Comparison of ENCODE assay signal across 17 cellular contexts in the genomic region with DNA sequence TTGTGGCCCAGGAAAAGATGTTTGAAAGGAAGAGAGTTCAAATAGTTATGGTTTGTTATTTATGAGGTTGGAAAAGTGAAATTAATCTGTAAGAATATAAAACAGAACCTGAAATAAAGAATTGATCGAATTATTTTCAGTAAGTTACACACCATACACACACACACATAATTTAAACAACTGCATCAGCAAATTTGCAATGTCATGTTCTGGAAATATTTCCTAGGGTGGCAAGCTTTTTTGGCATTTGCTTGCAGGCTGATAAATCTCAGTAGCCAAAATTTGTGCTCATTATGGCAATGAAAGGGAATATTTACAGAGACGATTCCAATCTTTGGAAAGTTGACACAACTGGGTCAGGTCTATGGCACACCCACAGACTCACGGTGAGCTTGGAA.
"Had no signal": no experiment of that assay in that cellular context is flagged by ENCODE, and none has a peak within 500 bp of the region (broad histone marks: within the 10 kb centered on the region; RNA-seq: fewer than 3 reads in every experiment).

No MANE protein-coding gene starts in this region.

- H3K4me3 Mint-ChIP-seq: activated CD4-positive, alpha-beta memory T cell treated with anti-CD3 and anti-CD28 coated beads, Interleukin-2, amount 10 ng/mL, durations not matched to agents 7 days and 5 days; activated naive CD8-positive, alpha-beta T cell treated with anti-CD3 and anti-CD28 coated beads for 36 hours; activated T-helper 1 cell treated with anti-CD3 and anti-CD28 coated beads, Interleukin-12 subunit alpha, Interleukin-12 subunit beta, Interleukin-2, Interleukin-4 antibody, amounts not matched to agents 30 ng/mL and 10 ng/mL and 1 ng/mL, durations not matched to agents 14 hours and 24 hours and 36 hours; central memory CD8-positive, alpha-beta T cell; natural killer cell; type B pancreatic cell had no signal

- H3K27me3 Mint-ChIP-seq: activated CD4-positive, alpha-beta memory T cell treated with anti-CD3 and anti-CD28 coated beads, Interleukin-2, amount 10 ng/mL, durations not matched to agents 7 days and 5 days; activated naive CD8-positive, alpha-beta T cell treated with anti-CD3 and anti-CD28 coated beads for 36 hours; central memory CD8-positive, alpha-beta T cell; type B pancreatic cell had no signal

- H3K27me3 ChIP-seq: breast epithelium, left lung, vagina had no signal

- H3K9me3 Mint-ChIP-seq: activated CD4-positive, alpha-beta memory T cell treated with anti-CD3 and anti-CD28 coated beads, Interleukin-2, amount 10 ng/mL, durations not matched to agents 7 days and 5 days; activated naive CD8-positive, alpha-beta T cell treated with anti-CD3 and anti-CD28 coated beads for 36 hours; activated T-helper 1 cell treated with anti-CD3 and anti-CD28 coated beads, Interleukin-12 subunit alpha, Interleukin-12 subunit beta, Interleukin-2, Interleukin-4 antibody, amounts not matched to agents 30 ng/mL and 10 ng/mL and 1 ng/mL, durations not matched to agents 14 hours and 24 hours and 36 hours; central memory CD8-positive, alpha-beta T cell; natural killer cell; type B pancreatic cell had no signal

- H3K36me3 ChIP-seq: breast epithelium, left lung, thoracic aorta, vagina had no signal

- DNase-seq: activated CD4-positive, alpha-beta memory T cell treated with anti-CD3 and anti-CD28 coated beads, Interleukin-2, amount 10 ng/mL, durations not matched to agents 7 days and 5 days; activated CD4-positive, alpha-beta T cell treated with anti-CD3 and anti-CD28 coated beads for 48 hours; activated gamma-delta T cell treated with Interleukin-2 at 50 U/mL for 16 hours; activated naive CD8-positive, alpha-beta T cell treated with anti-CD3 and anti-CD28 coated beads for 36 hours; effector memory CD4-positive, alpha-beta T cell; left lung; natural killer cell; stimulated activated CD4-positive, alpha-beta T cell treated with anti-CD3 and anti-CD28 coated beads, Interleukin-2, amount 100 ng/mL, for 48 hours; stimulated activated CD8-positive, alpha-beta memory T cell treated with anti-CD3 and anti-CD28 coated beads, Interleukin-4, amount 100 ng/mL, for 48 hours; stimulated activated naive CD4-positive, alpha-beta T cell treated with Interleukin-2 at 50 U/mL for 16 hours had no signal

- H3K36me3 Mint-ChIP-seq: activated naive CD8-positive, alpha-beta T cell treated with anti-CD3 and anti-CD28 coated beads for 36 hours; natural killer cell; type B pancreatic cell had no signal

- H3K4me3 ChIP-seq: breast epithelium, left lung, lung, thoracic aorta, vagina had no signal

- H3K9me3 ChIP-seq: breast epithelium, left lung, thoracic aorta, vagina had no signal

- H3K27ac ChIP-seq: breast epithelium, left lung, thoracic aorta, vagina had no signal

- H3K27ac Mint-ChIP-seq: activated CD4-positive, alpha-beta memory T cell treated with anti-CD3 and anti-CD28 coated beads, Interleukin-2, amount 10 ng/mL, durations not matched to agents 7 days and 5 days; activated naive CD8-positive, alpha-beta T cell treated with anti-CD3 and anti-CD28 coated beads for 36 hours; activated T-helper 1 cell treated with anti-CD3 and anti-CD28 coated beads, Interleukin-12 subunit alpha, Interleukin-12 subunit beta, Interleukin-2, Interleukin-4 antibody, amounts not matched to agents 30 ng/mL and 10 ng/mL and 1 ng/mL, durations not matched to agents 14 hours and 24 hours and 36 hours; type B pancreatic cell had no signal
